Comparison of ENCODE assay signal across 8 cellular contexts in the genomic region with DNA sequence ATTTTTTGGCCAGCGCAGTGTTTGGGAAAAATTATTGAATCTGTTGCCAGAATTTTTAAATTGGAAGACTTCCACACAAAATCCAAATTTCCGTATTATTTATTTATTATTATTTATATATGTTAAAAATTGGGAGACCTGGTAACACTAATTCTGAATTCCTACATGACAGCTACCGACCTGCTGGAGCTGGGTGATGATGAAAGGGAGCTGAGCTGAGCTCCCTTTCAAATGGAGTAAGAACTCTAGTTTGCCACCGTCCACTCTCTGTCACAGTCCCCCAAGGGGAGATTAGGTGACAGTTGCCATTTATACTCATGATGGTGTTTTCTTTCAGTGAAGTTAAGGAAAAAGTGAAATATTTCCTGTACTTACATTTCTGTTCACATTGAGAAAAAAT. TPM values are rescaled to one million over a fixed set of nuclear protein-coding genes. Genes with fewer than 3 reads are reported as not detected.
DNase-seq lines count a peak whose midpoint lies in the region; ATAC-seq lines count a peak whose summit lies in the region.

No MANE protein-coding gene starts in this region.

- peaks cover 12% of the 10 kb centered on the region for H3K36me3 Mint-ChIP-seq in CD4-positive, CD25-positive, alpha-beta regulatory T cell

- no peaks in the 10 kb centered on the region for H3K27me3 ChIP-seq in CD4-positive, CD25-positive, alpha-beta regulatory T cell (ENCODE audit: control insufficient read depth, insufficient read depth, low read length)
- H3K27me3 ChIP-seq in MG63 (no peaks in the 10 kb centered on the region), neuronal stem cell (ENCODE audit: control insufficient read depth in 3 of 3, insufficient read depth in 3 of 3, low read depth in 1 of 3, low read length in 3 of 3) (peaks cover 0 to 23% (median 6%) of the 10 kb centered on the region in 3 experiments)
- H3K27me3 ChIP-seq in effector memory CD4-positive, alpha-beta T cell (replicated peaks; ENCODE audit: control insufficient read depth, insufficient read depth, low read length, poor library complexity, severe bottlenecking): no peaks in the 10 kb centered on the region

- no peak overlapping the region for H3K9ac ChIP-seq in neuronal stem cell (ENCODE audit: low read depth, low read length, poor library complexity)

- peak overlapping the region; percentile 88 for H3K4me3 ChIP-seq in CD4-positive, CD25-positive, alpha-beta regulatory T cell (ENCODE audit: low read depth, low read length)
- peak overlapping the region; percentile 79 for H3K4me3 ChIP-seq in MG63
- H3K4me3 ChIP-seq in effector memory CD4-positive, alpha-beta T cell (ENCODE audit: insufficient read depth, low read depth, low read length, poor library complexity, severe bottlenecking): peak overlapping the region; percentile 80
- peak overlapping the region in 1 of 2 donors; percentile 58 for H3K4me3 ChIP-seq in neuronal stem cell (ENCODE audit: low read length in 2 of 2)

- peaks cover 43% of the 10 kb centered on the region for H3K4me1 ChIP-seq in CD4-positive, CD25-positive, alpha-beta regulatory T cell (ENCODE audit: control insufficient read depth, insufficient read depth, low read length, poor library complexity, severe bottlenecking)
- H3K4me1 ChIP-seq in effector memory CD4-positive, alpha-beta T cell (ENCODE audit: control insufficient read depth, insufficient read depth, low read length, poor library complexity, severe bottlenecking): peaks cover 4% of the 10 kb centered on the region
- peaks cover 0 to 3% of the 10 kb centered on the region in 2 donors for H3K4me1 ChIP-seq in neuronal stem cell (ENCODE audit: control insufficient read depth in 2 of 2, insufficient read depth in 1 of 2, low read depth in 1 of 2, low read length in 2 of 2)

- DNase-seq in CD4-positive, CD25-positive, alpha-beta regulatory T cell: no peak
- DNase-seq in MG63: no peak
- DNase-seq in effector memory CD4-positive, alpha-beta T cell: no peak
- DNase-seq in neuronal stem cell (ENCODE audit: low spot score): no peak
- DNase-seq in NCI-H1436 (lab: John Stamatoyannopoulos, UW): no peak
- DNase-seq in posterior vena cava (ENCODE audit: low spot score): no peak
- DNase-seq in stimulated activated CD4-positive, alpha-beta T cell treated with anti-CD3 and anti-CD28 coated beads, Interleukin-2, amount 100 ng/mL, for 24 hours: no peak

- no peak overlapping the region for H2BK5ac ChIP-seq in neuronal stem cell (ENCODE audit: low read length)

- no peak overlapping the region for H3K23ac ChIP-seq in neuronal stem cell (ENCODE audit: low read depth, low read length, poor library complexity)

- peak overlapping the region; percentile 90 to 97 (median 96) for H3K4me3 Mint-ChIP-seq in CD4-positive, CD25-positive, alpha-beta regulatory T cell

- no peak overlapping the region for H2BK12ac ChIP-seq in neuronal stem cell (ENCODE audit: low read length)

- ATAC-seq in CD4-positive, CD25-positive, alpha-beta regulatory T cell (ENCODE audit: low read depth in 2 of 2): no peak
- no peak for ATAC-seq in HG02610 (IDR thresholded peaks at IDR 0.05; ENCODE audit: unreplicated experiment)

- H2BK120ac ChIP-seq in neuronal stem cell (ENCODE audit: low read depth, low read length): no peak overlapping the region

- H4K8ac ChIP-seq in neuronal stem cell (ENCODE audit: low read depth, low read length): no peak overlapping the region

- no peaks in the 10 kb centered on the region for H3K79me1 ChIP-seq in neuronal stem cell (ENCODE audit: low read depth, low read length)

- H2BK15ac ChIP-seq in neuronal stem cell (ENCODE audit: low read length): no peak overlapping the region

- no peak overlapping the region for H2AK5ac ChIP-seq in neuronal stem cell (ENCODE audit: low read depth, low read length)

- H3K27ac ChIP-seq in CD4-positive, CD25-positive, alpha-beta regulatory T cell (ENCODE audit: insufficient read depth, low read length, poor library complexity, severe bottlenecking): no peak overlapping the region
- H3K27ac ChIP-seq in effector memory CD4-positive, alpha-beta T cell (ENCODE audit: insufficient read depth, low read length, poor library complexity, severe bottlenecking): no peak overlapping the region
- no peak overlapping the region for H3K27ac ChIP-seq in neuronal stem cell (replicated peaks; ENCODE audit: low read length)

- H3K14ac ChIP-seq in neuronal stem cell (ENCODE audit: low read length): no peak overlapping the region

- intact Hi-C loops in posterior vena cava (cut with DNase I): loop anchor here in 1 of 2 donors (10.0 kb wide), 1 partner anchor 64 kb away; no protein-coding TSS in a partner anchor

- no peak overlapping the region for H3K4ac ChIP-seq in neuronal stem cell (ENCODE audit: low read length)

- no peak overlapping the region for H3K18ac ChIP-seq in neuronal stem cell (ENCODE audit: low read length)

- no peak overlapping the region for H2AFZ ChIP-seq in neuronal stem cell (ENCODE audit: low read length)

- H3K36me3 ChIP-seq in CD4-positive, CD25-positive, alpha-beta regulatory T cell (ENCODE audit: control insufficient read depth, insufficient read depth, low read length): no peaks in the 10 kb centered on the region
- H3K36me3 ChIP-seq in MG63 (no peaks in the 10 kb centered on the region), neuronal stem cell (replicated peaks in 1 of 2; ENCODE audit: control insufficient read depth in 2 of 2, insufficient read depth in 2 of 2, low read length in 2 of 2) (no peaks in the 10 kb centered on the region)
- no peaks in the 10 kb centered on the region for H3K36me3 ChIP-seq in effector memory CD4-positive, alpha-beta T cell (ENCODE audit: control insufficient read depth, insufficient read depth, low read length)

- H3K9me3 ChIP-seq in CD4-positive, CD25-positive, alpha-beta regulatory T cell (ENCODE audit: control insufficient read depth in 2 of 2, low read length in 2 of 2): no peaks in the 10 kb centered on the region
- H3K9me3 ChIP-seq in MG63 (no peaks in the 10 kb centered on the region), neuronal stem cell (replicated peaks in 1 of 2; ENCODE audit: control insufficient read depth in 2 of 2, insufficient read depth in 1 of 2, low read depth in 1 of 2, low read length in 2 of 2) (no peaks in the 10 kb centered on the region)
- no peaks in the 10 kb centered on the region for H3K9me3 ChIP-seq in effector memory CD4-positive, alpha-beta T cell (ENCODE audit: control insufficient read depth, low read length)

- peaks cover 0 to 2% (median 0%) of the 10 kb centered on the region in 7 donors for H3K9me3 Mint-ChIP-seq in CD4-positive, CD25-positive, alpha-beta regulatory T cell

- peak overlapping the region; percentile 23 for H3K4me2 ChIP-seq in neuronal stem cell (ENCODE audit: insufficient read depth, low read length, poor library complexity, severe bottlenecking)

- H3K27ac Mint-ChIP-seq in CD4-positive, CD25-positive, alpha-beta regulatory T cell: peak overlapping the region; percentile 89 to 95 (median 90)

- H3K4me1 Mint-ChIP-seq in CD4-positive, CD25-positive, alpha-beta regulatory T cell: peaks cover 38 to 62% (median 42%) of the 10 kb centered on the region in 4 donors

- H3K27me3 Mint-ChIP-seq in CD4-positive, CD25-positive, alpha-beta regulatory T cell: no peaks in the 10 kb centered on the region

- whole genome bisulfite sequencing in neuronal stem cell (ENCODE audit: extremely low coverage in 2 of 2, insufficient read length in 2 of 2, insufficient replicate concordance in 1 of 2), 2 donors: no CpG with 5 or more reads among the region's 4 CpGs

- no peak overlapping the region for H4K91ac ChIP-seq in neuronal stem cell (ENCODE audit: low read depth, low read length, poor library complexity)

RNA-seq across cellular contexts. Expression of gene CRTC3, which starts 1.4 kb away (rescaled TPM):
- total RNA-seq in CD4-positive, CD25-positive, alpha-beta regulatory T cell: 110 TPM
- polyA plus RNA-seq in CD4-positive, CD25-positive, alpha-beta regulatory T cell: 10 to 100 TPM; 27.5 to 31.9 (median 31.1) TPM
- 3.8 and 5.6 TPM in 2 replicates for total RNA-seq in MG63 (2014; rRNA removed; shearing (Covaris generic); ENCODE audit: low replicate concordance)
- polyA plus RNA-seq in neuronal stem cell (2013, experiment 1 of 2): 8.4 TPM
- polyA plus RNA-seq in neuronal stem cell (2013, experiment 2 of 2): 8.2 TPM
- total RNA-seq in posterior vena cava: 10 to 100 TPM; 48.0 to 55.5 TPM
